Comparison of ENCODE assay signal across 23 cellular contexts in genomic region chr17:15269087-15269486, GRCh38. TPM values are rescaled to one million over a fixed set of nuclear protein-coding genes. Genes with fewer than 3 reads are reported as not detected.
"Had no signal": no experiment of that assay in that cellular context is flagged by ENCODE, and none has a peak within 500 bp of the region (broad histone marks: within the 10 kb centered on the region; RNA-seq: fewer than 3 reads in every experiment).

No MANE protein-coding gene starts in this region.

- H3K27me3 ChIP-seq: body of pancreas, ovary had no signal

- H3K27ac ChIP-seq: body of pancreas, hepatocyte, ovary had no signal

- H3K9me3 ChIP-seq: body of pancreas, ovary had no signal

- ATAC-seq: activated CD4-positive, alpha-beta T cell treated with anti-CD3 and anti-CD28 coated beads for 36 hours; activated CD8-positive, alpha-beta T cell treated with anti-CD3 and anti-CD28 coated beads, Interleukin-2, amount 10 ng/mL, durations not matched to agents 7 days and 5 days; activated naive CD4-positive, alpha-beta T cell treated with anti-CD3 and anti-CD28 coated beads, Interleukin-2, amount 50 U/mL, for 72 hours; activated T-cell treated with anti-CD3 and anti-CD28 coated beads, Interleukin-2, amount 50 U/mL, for 72 hours; body of pancreas; effector memory CD8-positive, alpha-beta T cell; stimulated activated naive CD8-positive, alpha-beta T cell treated with anti-CD3 and anti-CD28 coated beads, Interleukin-15, Interleukin-2, amounts not matched to agents 100 U/mL and 50 U/mL, for 24 hours had no signal

- DNase-seq: activated CD4-positive, alpha-beta T cell treated with anti-CD3 and anti-CD28 coated beads for 36 hours; activated CD4-positive, CD25-positive, alpha-beta regulatory T cell; activated CD8-positive, alpha-beta T cell treated with anti-CD3 and anti-CD28 coated beads, Interleukin-2, amount 10 ng/mL, durations not matched to agents 7 days and 5 days; activated naive CD4-positive, alpha-beta T cell; activated T-cell treated with anti-CD3 and anti-CD28 coated beads for 4 hours; activated T-cell treated with anti-CD3 and anti-CD28 coated beads, Interleukin-2, amount 50 U/mL, for 72 hours; aorta; body of pancreas; cerebellar nuclear complex; effector memory CD8-positive, alpha-beta T cell; erythroblast; foreskin fibroblast; mammary epithelial cell; naive B cell; ovary; right cardiac atrium; stimulated activated CD4-positive, alpha-beta T cell treated with anti-CD3 and anti-CD28 coated beads, Interleukin-4, amount 100 ng/mL, for 1 hour; stimulated activated naive CD8-positive, alpha-beta T cell treated with anti-CD3 and anti-CD28 coated beads, Interleukin-15, Interleukin-2, amounts not matched to agents 100 U/mL and 50 U/mL, for 24 hours had no signal

- H2AFZ ChIP-seq: hepatocyte had no signal

- H3K4me2 ChIP-seq: hepatocyte had no signal

- H3K4me3 ChIP-seq: body of pancreas, coronary artery, hepatocyte, ovary had no signal

- H3K36me3 ChIP-seq: ovary had no signal

- H3K79me2 ChIP-seq: hepatocyte had no signal

RNA-seq across cellular contexts. Expression of gene PMP22, which starts 4.0 kb away (rescaled TPM):
- total RNA-seq: activated CD8-positive, alpha-beta T cell treated with anti-CD3 and anti-CD28 coated beads, Interleukin-2, amount 10 ng/mL, durations not matched to agents 7 days and 5 days; activated T-cell treated with anti-CD3 and anti-CD28 coated beads, Interleukin-2, amount 50 U/mL, for 72 hours; T-helper 1 cell treated with Interleukin-12 subunit alpha and Interleukin-12 subunit beta and Interleukin-4 antibody, amounts not matched to agents 30 ng/mL and 1 ng/mL, for 36 hours had no signal
- polyA plus RNA-seq: neural cell had no signal
